In the genomic region with DNA sequence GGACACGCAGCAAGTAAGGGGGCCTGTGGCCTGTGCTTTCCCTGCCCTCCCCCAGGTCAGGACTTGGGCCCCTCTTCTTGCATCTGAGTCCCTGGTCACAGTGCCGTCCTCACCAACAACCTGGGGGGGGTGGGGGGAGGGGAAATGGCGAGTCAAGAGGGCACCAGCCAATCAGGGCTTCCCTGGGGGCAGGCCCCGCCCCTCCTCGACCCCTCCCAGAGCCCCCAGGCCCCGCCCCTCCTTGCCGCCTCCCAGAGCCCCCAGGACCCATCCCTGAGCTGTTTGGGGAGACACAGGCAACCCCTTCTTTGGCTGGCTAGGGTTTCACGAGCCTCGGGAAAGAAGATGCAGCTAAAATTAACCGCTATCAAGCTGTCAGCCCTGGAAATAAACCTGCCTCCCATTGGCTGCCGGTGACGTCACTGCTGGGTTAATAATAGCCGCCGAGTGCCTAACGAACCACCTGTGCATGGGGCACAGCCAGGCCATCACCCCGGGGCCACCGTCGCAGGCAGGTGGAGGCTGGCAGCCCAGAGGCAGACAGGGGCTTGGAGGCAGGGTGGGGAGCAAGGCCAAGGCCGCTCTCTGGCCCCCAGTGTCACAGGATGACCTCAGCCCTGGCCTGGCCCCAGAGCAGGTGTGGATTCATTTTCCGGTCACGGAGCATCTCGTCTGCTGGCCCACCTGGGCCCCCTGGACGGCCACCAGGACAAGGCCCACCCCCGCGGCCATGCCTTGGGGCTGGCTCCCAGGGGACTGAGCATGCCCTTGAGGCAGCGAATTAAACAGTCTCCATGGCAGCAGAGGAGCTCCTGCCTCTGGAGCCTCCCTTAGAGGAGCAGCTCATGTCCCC, we compare ENCODE assay signal across 11 cellular contexts. TPM values are rescaled to one million over a fixed set of nuclear protein-coding genes. Genes with fewer than 3 reads are reported as not detected.
A peak's percentile ranks its signal among the peaks of the same experiment; 100 is the strongest.
DNase-seq lines count a peak whose midpoint lies in the region; ATAC-seq and TF ChIP-seq lines count a peak whose summit lies in the region.
"Had no signal": no experiment of that assay in that cellular context is flagged by ENCODE, and none has a peak within 500 bp of the region (broad histone marks: within the 10 kb centered on the region; RNA-seq: fewer than 3 reads in every experiment).

No MANE protein-coding gene starts in this region.

- peak overlapping the region; percentile 37; the same call in 1 of the 2 replicates for H3K4me3 Mint-ChIP-seq in WTC11
- H3K4me3 Mint-ChIP-seq in activated CD4-positive, alpha-beta memory T cell treated with anti-CD3 and anti-CD28 coated beads, Interleukin-2, amount 10 ng/mL, durations not matched to agents 7 days and 5 days = no peak overlapping the region
- H3K4me3 Mint-ChIP-seq: stimulated activated naive CD8-positive, alpha-beta T cell treated with anti-CD3 and anti-CD28 coated beads, Interleukin-15, Interleukin-2, amounts not matched to agents 100 ng/mL and 50 ng/mL, for 24 hours had no signal

- DNase-seq in DMS153 treated with DMSO at 0.1 percent for 48 hours (lab: John Stamatoyannopoulos, UW; ENCODE audit: unreplicated experiment) = peak; percentile 52
- peak; percentile 98 for DNase-seq in NCI-H146 (lab: John Stamatoyannopoulos, UW)
- peak; percentile 59 for DNase-seq in WTC11 (ENCODE audit: low spot score)
- peak; percentile 56 for DNase-seq in islet precursor cell
- no peak for DNase-seq in activated CD4-positive, alpha-beta memory T cell treated with anti-CD3 and anti-CD28 coated beads, Interleukin-2, amount 10 ng/mL, durations not matched to agents 7 days and 5 days
- DNase-seq: Peyer's patch had no signal

- TF ChIP-seq CTCF in WTC11 (IDR thresholded peaks at IDR 0.05) = no peak

- ATAC-seq in WTC11 (peak; percentile 16), GM18517 (IDR thresholded peaks at IDR 0.05; ENCODE audit: unreplicated experiment) (no peak), HG03095 (IDR thresholded peaks at IDR 0.05; ENCODE audit: unreplicated experiment) (no peak), GM21576 (IDR thresholded peaks at IDR 0.05; ENCODE audit: unreplicated experiment) (no peak)

- no peak overlapping the region for H3K27ac Mint-ChIP-seq in WTC11
- no peak overlapping the region for H3K27ac Mint-ChIP-seq in activated CD4-positive, alpha-beta memory T cell treated with anti-CD3 and anti-CD28 coated beads, Interleukin-2, amount 10 ng/mL, durations not matched to agents 7 days and 5 days
- H3K27ac Mint-ChIP-seq: stimulated activated naive CD8-positive, alpha-beta T cell treated with anti-CD3 and anti-CD28 coated beads, Interleukin-15, Interleukin-2, amounts not matched to agents 100 ng/mL and 50 ng/mL, for 24 hours had no signal

- POLR2A ChIA-PET in WTC11 (lab: Charles Lee) = interaction anchor here (0.5 kb wide), 1 partner anchor 26 kb away, joined by 6 read pairs; no protein-coding TSS in a partner anchor
- POLR2A ChIA-PET in activated CD4-positive, alpha-beta memory T cell treated with anti-CD3 and anti-CD28 coated beads, Interleukin-2, amount 10 ng/mL, durations not matched to agents 7 days and 5 days (lab: Charles Lee) = no interaction called here

- 0 out of 2 replicates have a peak, but pooled peaks cover 2% of the 10 kb centered on the region for H3K36me3 Mint-ChIP-seq in WTC11
- H3K36me3 Mint-ChIP-seq in activated CD4-positive, alpha-beta memory T cell treated with anti-CD3 and anti-CD28 coated beads, Interleukin-2, amount 10 ng/mL, durations not matched to agents 7 days and 5 days (ENCODE audit: low read depth) = no peaks in the 10 kb centered on the region

- CTCF ChIA-PET in WTC11 (lab: Charles Lee) = interaction anchor here (0.6 to 1.9 kb wide), 5 partner anchors 18 to 274 kb away, joined by 3 to 6 read pairs (median 4); a partner anchor contains a TSS
- CTCF ChIA-PET in activated CD4-positive, alpha-beta memory T cell treated with anti-CD3 and anti-CD28 coated beads, Interleukin-2, amount 10 ng/mL, durations not matched to agents 7 days and 5 days (lab: Charles Lee) = no interaction called here

- peaks cover 1% of the 10 kb centered on the region for H3K4me1 Mint-ChIP-seq in WTC11
- H3K4me1 Mint-ChIP-seq in activated CD4-positive, alpha-beta memory T cell treated with anti-CD3 and anti-CD28 coated beads, Interleukin-2, amount 10 ng/mL, durations not matched to agents 7 days and 5 days = peaks cover 3% of the 10 kb centered on the region

- peaks cover 43% of the 10 kb centered on the region for H3K27me3 Mint-ChIP-seq in WTC11 (ENCODE audit: low read depth)
- peaks cover 29% of the 10 kb centered on the region for H3K27me3 Mint-ChIP-seq in activated CD4-positive, alpha-beta memory T cell treated with anti-CD3 and anti-CD28 coated beads, Interleukin-2, amount 10 ng/mL, durations not matched to agents 7 days and 5 days

- peaks cover 10% of the 10 kb centered on the region for H3K9me3 Mint-ChIP-seq in WTC11
- H3K9me3 Mint-ChIP-seq in activated CD4-positive, alpha-beta memory T cell treated with anti-CD3 and anti-CD28 coated beads, Interleukin-2, amount 10 ng/mL, durations not matched to agents 7 days and 5 days = no peaks in the 10 kb centered on the region

TF ChIP-seq in WTC11, 78 proteins besides CTCF, POLR2A, EP300 and RAD21:
- no peak for TF ChIP-seq FOXP1 (CRISPR knock-in tag; IDR thresholded peaks at IDR 0.05; ENCODE audit: borderline replicate concordance)
- TF ChIP-seq ZNF121 (CRISPR knock-in tag; IDR thresholded peaks at IDR 0.05) = no peak
- no peak for TF ChIP-seq ATF1 (CRISPR knock-in tag; IDR thresholded peaks at IDR 0.05)
- no peak; the same call in 1 of the 2 replicates for TF ChIP-seq CREM (CRISPR knock-in tag; IDR thresholded peaks at IDR 0.05)

RNA-seq across cellular contexts. Expression of a gene that starts 3.2 kb away (rescaled TPM):
- total RNA-seq in WTC11 (2021) = 26.0 to 35.7 TPM (median 34.9 TPM) in 3 replicates
- 1 to 10 TPM; 2.0 to 2.6 TPM for total RNA-seq in activated CD4-positive, alpha-beta memory T cell treated with anti-CD3 and anti-CD28 coated beads, Interleukin-2, amount 10 ng/mL, durations not matched to agents 7 days and 5 days

RNA-seq across cellular contexts. Expression of a gene that starts 18.5 kb away (rescaled TPM):
- 170 to 210 TPM (median 205 TPM) in 3 replicates for total RNA-seq in WTC11 (2021)
- 100 to 1,000 TPM; 228 to 232 TPM for total RNA-seq in activated CD4-positive, alpha-beta memory T cell treated with anti-CD3 and anti-CD28 coated beads, Interleukin-2, amount 10 ng/mL, durations not matched to agents 7 days and 5 days

RNA-seq across cellular contexts. Expression of a gene that starts 29.6 kb away (rescaled TPM):
- total RNA-seq in WTC11 (2021) = 99.8 to 112 TPM (median 108 TPM) in 3 replicates
- not detected for total RNA-seq in activated CD4-positive, alpha-beta memory T cell treated with anti-CD3 and anti-CD28 coated beads, Interleukin-2, amount 10 ng/mL, durations not matched to agents 7 days and 5 days
- total RNA-seq: epithelial cell of proximal tubule, Peyer's patch had no signal

RNA-seq across cellular contexts. Expression of a gene that starts 35.1 kb away (rescaled TPM):
- 0.22 to 0.53 TPM (median 0.32 TPM) in 3 replicates for total RNA-seq in WTC11 (2021)
- 1 to 10 TPM; 2.1 to 2.3 TPM for total RNA-seq in activated CD4-positive, alpha-beta memory T cell treated with anti-CD3 and anti-CD28 coated beads, Interleukin-2, amount 10 ng/mL, durations not matched to agents 7 days and 5 days
- total RNA-seq: epithelial cell of proximal tubule had no signal

RNA-seq across cellular contexts. Expression of a gene that starts 45.5 kb away (rescaled TPM):
- total RNA-seq in WTC11 (2021) = 0.21 to 0.46 TPM (median 0.26 TPM) in 3 replicates
- total RNA-seq in activated CD4-positive, alpha-beta memory T cell treated with anti-CD3 and anti-CD28 coated beads, Interleukin-2, amount 10 ng/mL, durations not matched to agents 7 days and 5 days = not detected
- total RNA-seq: epithelial cell of proximal tubule, Peyer's patch had no signal

Comparison
In these comparisons a context has a peak if more than half of its experiments do, and no peak if none do; other contexts are left out.
1. RNA of a gene that starts 29.6 kb away (total RNA-seq): 99.8 to 112 TPM in WTC11; not detected in activated CD4-positive, alpha-beta memory T cell treated with anti-CD3 and anti-CD28 coated beads, Interleukin-2, amount 10 ng/mL, durations not matched to agents 7 days and 5 days; every median in the first group is over 10 times any median in the second.